In the genomic region with DNA sequence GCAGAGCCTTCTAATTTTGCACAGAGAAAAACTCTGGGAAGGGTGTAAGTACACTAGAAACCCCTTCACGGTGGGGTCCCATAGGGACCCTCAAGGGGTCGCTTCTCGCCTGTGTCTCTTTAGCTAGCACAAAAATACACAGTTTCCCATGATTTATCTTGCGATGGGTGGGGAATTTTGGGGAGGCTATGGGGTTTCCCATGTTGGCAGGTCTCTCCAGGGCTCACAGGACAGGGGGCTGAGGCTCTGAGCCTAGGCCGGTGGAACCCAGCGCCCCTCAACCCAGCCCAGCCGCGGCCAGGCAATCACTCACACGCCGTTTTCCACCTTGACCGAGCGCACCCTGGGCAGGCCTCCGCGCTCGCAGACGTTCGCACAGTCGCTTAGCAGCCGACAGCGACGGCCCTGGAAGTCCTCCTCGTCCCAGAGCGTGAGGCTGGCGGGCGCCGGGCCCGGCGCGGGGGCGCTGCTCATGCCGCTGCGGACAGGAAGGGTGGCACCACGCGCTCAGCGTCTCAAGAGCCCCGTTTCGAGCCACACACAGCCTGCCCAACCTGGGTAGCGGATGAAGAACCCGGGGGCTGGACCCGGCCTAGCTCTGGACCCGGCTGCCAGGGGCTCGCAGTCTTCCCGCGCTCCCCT, we compare ENCODE assay signal across 11 cellular contexts. TPM values are rescaled to one million over a fixed set of nuclear protein-coding genes. Genes with fewer than 3 reads are reported as not detected.
DNase-seq lines count a peak whose midpoint lies in the region; ATAC-seq, FAIRE-seq and TF ChIP-seq lines count a peak whose summit lies in the region.
"Had no signal": no experiment of that assay in that cellular context is flagged by ENCODE, and none has a peak within 500 bp of the region (broad histone marks: within the 10 kb centered on the region; RNA-seq: fewer than 3 reads in every experiment).

No MANE protein-coding gene starts in this region.

- no peak for TF ChIP-seq EP300 in K562 (IDR thresholded peaks at IDR 0.05; ENCODE audit: low read length)

- H3K36me3 Mint-ChIP-seq in neural progenitor cell = no peaks in the 10 kb centered on the region
- no peaks in the 10 kb centered on the region for H3K36me3 Mint-ChIP-seq in effector memory CD8-positive, alpha-beta T cell (ENCODE audit: insufficient read depth)

- no peaks in the 10 kb centered on the region for H3K9me1 ChIP-seq in K562 (ENCODE audit: control insufficient read depth, insufficient read depth, low read length)

- TF ChIP-seq CTCF in K562 (IDR thresholded peaks at IDR 0.05 in 2 of 3, conservative IDR thresholded peaks at IDR 0.05 in 1 of 3; ENCODE audit: insufficient read depth in 2 of 3, low read depth in 1 of 3, low read length in 3 of 3) (no peak), neural progenitor cell (IDR thresholded peaks at IDR 0.05) (no peak)

- no peaks in the 10 kb centered on the region for H3K9me3 ChIP-seq in K562 (replicated peaks; ENCODE audit: control insufficient read depth, insufficient read depth, low read depth, low read length)
- no peaks in the 10 kb centered on the region for H3K9me3 ChIP-seq in neural progenitor cell (ENCODE audit: low read depth)

- POLR2A ChIA-PET in K562 (lab: Yijun Ruan, JAX) = interaction anchor here (0.7 kb wide), 1 partner anchor 17 kb away, joined by 3 read pairs; no protein-coding TSS in a partner anchor

- CTCF ChIA-PET in K562 (lab: Yijun Ruan, JAX; ENCODE audit: low intra/inter-chr PET ratio) = no interaction called here

- H3K36me3 ChIP-seq in K562 (ENCODE audit: control insufficient read depth, insufficient read depth, low read length) = no peaks in the 10 kb centered on the region
- no peaks in the 10 kb centered on the region for H3K36me3 ChIP-seq in neural progenitor cell

- H3K79me2 ChIP-seq in K562 (ENCODE audit: control insufficient read depth, insufficient read depth, low read length) (no peaks in the 10 kb centered on the region), neural progenitor cell (ENCODE audit: low read depth) (no peaks in the 10 kb centered on the region)

- H3K4me1 ChIP-seq in K562 (replicated peaks in 1 of 2; ENCODE audit: control insufficient read depth in 2 of 2, insufficient read depth in 2 of 2, low read length in 2 of 2) (peaks cover 2 to 24% of the 10 kb centered on the region in 2 experiments; a peak in 3 of 5 replicates), neural progenitor cell (peaks cover 17% of the 10 kb centered on the region)

- H3K27ac ChIP-seq in K562 (ENCODE audit: extremely low read depth, low read depth, low read length) (no peak overlapping the region), neural progenitor cell (no peak overlapping the region)

- peaks cover 6% of the 10 kb centered on the region for H3K4me1 Mint-ChIP-seq in neural progenitor cell
- peaks cover 6 to 9% of the 10 kb centered on the region in 2 donors for H3K4me1 Mint-ChIP-seq in effector memory CD8-positive, alpha-beta T cell (ENCODE audit: low read depth in 2 of 2)
- H3K4me1 Mint-ChIP-seq: neural crest cell had no signal

- H3K27ac Mint-ChIP-seq in neural progenitor cell = no peak overlapping the region
- H3K27ac Mint-ChIP-seq in effector memory CD8-positive, alpha-beta T cell = no peak overlapping the region

- in situ Hi-C loops in K562 (cut with MboI) = no loop called here

- H4K20me1 ChIP-seq in K562 (replicated peaks; ENCODE audit: control insufficient read depth, insufficient read depth, low read length) (no peaks in the 10 kb centered on the region), neural progenitor cell (ENCODE audit: low read depth) (peaks cover 82% of the 10 kb centered on the region)

- intact Hi-C loops in K562 (cut with micrococcal nuclease) = loop anchor here (5.0 kb wide), 1 partner anchor 64 kb away; no protein-coding TSS in a partner anchor

- H2AFZ ChIP-seq in K562 (ENCODE audit: low read depth, low read length) = no peak overlapping the region
- H2AFZ ChIP-seq in neural progenitor cell (replicated peaks) = no peak overlapping the region

- peak overlapping the region in 1 of 2 experiments; percentile 26; a peak in 1 of 4 replicates for H3K9ac ChIP-seq in K562 (ENCODE audit: insufficient read depth in 1 of 2, low read depth in 2 of 2, low read length in 2 of 2)
- H3K9ac ChIP-seq in neural progenitor cell = no peak overlapping the region

- peaks cover 12% of the 10 kb centered on the region for H3F3A ChIP-seq in neural progenitor cell (ENCODE audit: low read depth)

- ATAC-seq in K562 = no peak
- ATAC-seq in effector memory CD8-positive, alpha-beta T cell (replicated peaks) = no peak

- H3K4me3 ChIP-seq in K562 (no peak overlapping the region), neural progenitor cell (peak overlapping the region; percentile 35)

- peak; percentile 17 to 20 for DNase-seq in stimulated activated CD4-positive, alpha-beta T cell treated with anti-CD3 and anti-CD28 coated beads, Interleukin-2, amount 100 ng/mL, for 24 hours
- no peak for DNase-seq in stimulated activated CD4-positive, alpha-beta T cell treated with anti-CD3 and anti-CD28 coated beads, Interleukin-1b, Interleukin-23, amount 100 ng/mL, for 48 hours
- DNase-seq in K562 (ENCODE audit: extremely low read depth in 1 of 4, low spot score in 3 of 4) (no peak), neural progenitor cell (ENCODE audit: low spot score) (peak; percentile 47), AG08395 (ENCODE audit: low spot score) (no peak), glomerular visceral epithelial cell (ENCODE audit: extremely low spot score) (no peak), NCI-H1694 (lab: John Stamatoyannopoulos, UW) (no peak)
- no peak for DNase-seq in effector memory CD8-positive, alpha-beta T cell
- DNase-seq: COR-L47, NCI-H446 had no signal

- BruUV-seq in K562 (replicated peaks; lab: Mats Ljungman, UMichigan) = no TSS peak

- H3K4me2 ChIP-seq in K562 (ENCODE audit: insufficient read depth, low read length) = no peak overlapping the region
- H3K4me2 ChIP-seq in neural progenitor cell = peak overlapping the region; percentile 81

- peaks cover 80% of the 10 kb centered on the region for H3K27me3 Mint-ChIP-seq in neural progenitor cell (ENCODE audit: insufficient read depth, low read depth)
- H3K27me3 Mint-ChIP-seq in effector memory CD8-positive, alpha-beta T cell = peaks cover 78 to 98% of the 10 kb centered on the region in 2 donors

- peaks cover 0 to 36% of the 10 kb centered on the region in 2 experiments; a peak in 3 of 5 replicates for H3K27me3 ChIP-seq in K562 (ENCODE audit: control insufficient read depth in 2 of 2, insufficient read depth in 2 of 2, low read length in 2 of 2)
- peaks cover 100% of the 10 kb centered on the region for H3K27me3 ChIP-seq in neural progenitor cell

- TF ChIP-seq POLR2A in K562 (conservative IDR thresholded peaks at IDR 0.05) = no peak

- 32% methylated on average over 15 of the region's 44 CpGs for WGBS in K562 (ENCODE audit: insufficient coverage, low coverage, missing lambda C conversion rate)

- no peak overlapping the region for H3K4me3 Mint-ChIP-seq in neural progenitor cell
- peak overlapping the region in 1 of 2 donors; percentile 17 for H3K4me3 Mint-ChIP-seq in effector memory CD8-positive, alpha-beta T cell
- H3K4me3 Mint-ChIP-seq: neural crest cell had no signal

- TF ChIP-seq RAD21 in K562 (CRISPR knock-in tag; conservative IDR thresholded peaks at IDR 0.05 in 1 of 2, IDR thresholded peaks at IDR 0.05 in 1 of 2) = no peak

- peaks cover 5% of the 10 kb centered on the region for H3K9me3 Mint-ChIP-seq in neural progenitor cell
- H3K9me3 Mint-ChIP-seq in effector memory CD8-positive, alpha-beta T cell = no peaks in the 10 kb centered on the region
- H3K9me3 Mint-ChIP-seq: neural crest cell had no signal

- no peak for FAIRE-seq in K562 (lab: Jason Lieb, UNC)

RNA-seq across cellular contexts. Expression of a gene that starts 0.4 kb away (rescaled TPM):
- 1.6 TPM in 1 of 2 replicates, not detected in the other for total RNA-seq in K562 (2011; cell fraction: chromatin; rRNA removed; ENCODE audit: low replicate concordance)
- total RNA-seq in K562 (2011; cell fraction: nucleolus; rRNA removed) = 1.0 TPM in 1 of 2 replicates, not detected in the other
- total RNA-seq in K562 (2011; cell fraction: nucleoplasm; rRNA removed) = 0.81 TPM in 1 of 2 replicates, not detected in the other
- total RNA-seq in K562 (2014; rRNA removed) (0.73 TPM in 1 of 2 replicates, not detected in the other), K562 (2014; rRNA removed; fragmentation: Illumina TruSeq; extraction: Trizol) (not detected in 2 replicates), K562 (2015; rRNA removed; fragmentation: Illumina TruSeq; extraction: Trizol) (0.72 and 0.75 TPM in 2 replicates), K562 (2021) (0.51 and 0.81 TPM in 2 replicates), neural progenitor cell (ENCODE audit: low replicate concordance) (not detected in 2 replicates)
- polyA plus RNA-seq in K562 (2011; rRNA removed) (0.23 and 1.8 TPM in 2 replicates), K562 (2014; fragmentation: Illumina TruSeq; extraction: Trizol) (not detected in 2 replicates), K562 (2014; fragmentation: Nextera tagmentation; extraction: Ambion mirVana) (under 1 TPM in 1 of 2 experiments, not detected in 1; 0.11 TPM), K562 (2014; rRNA removed) (not detected in 2 replicates)
- 0.62 and 9.2 TPM in 2 replicates for polyA plus RNA-seq in K562 (2011; cell fraction: cytosol; rRNA removed)
- 1.7 and 14.2 TPM in 2 replicates for polyA plus RNA-seq in K562 (2011; cell fraction: nucleus; rRNA removed)
- 0.75 and 1.6 TPM in 2 replicates for polyA plus RNA-seq in K562 (2012)
- polyA minus RNA-seq in K562 (2011; rRNA and poly(A)+ RNA removed) = 0.91 TPM in 1 of 2 replicates, not detected in the other
- 2.6 TPM in 1 of 2 replicates, not detected in the other for polyA minus RNA-seq in K562 (2011; cell fraction: cytosol; rRNA and poly(A)+ RNA removed)
- polyA minus RNA-seq in K562 (2011; cell fraction: nucleus; rRNA and poly(A)+ RNA removed) = 0.67 TPM in 1 of 2 replicates, not detected in the other
- total RNA-seq: neural crest cell had no signal

RNA-seq across cellular contexts. Expression of a gene that starts 7.8 kb away (rescaled TPM):
- 0.51 TPM in 1 of 2 replicates, not detected in the other for total RNA-seq in K562 (2011; cell fraction: chromatin; rRNA removed; ENCODE audit: low replicate concordance)
- total RNA-seq in K562 (2011; cell fraction: nucleolus; rRNA removed) = 0.17 TPM in 1 of 2 replicates, not detected in the other
- total RNA-seq in K562 (2011; cell fraction: nucleoplasm; rRNA removed) = 0.38 TPM in 1 of 2 replicates, not detected in the other
- total RNA-seq in K562 (2014; rRNA removed) = 0.45 and 0.57 TPM in 2 replicates
- 0.29 TPM in 1 of 2 replicates, not detected in the other for total RNA-seq in K562 (2014; rRNA removed; fragmentation: Illumina TruSeq; extraction: Trizol)
- 0.36 and 0.49 TPM in 2 replicates for total RNA-seq in K562 (2015; rRNA removed; fragmentation: Illumina TruSeq; extraction: Trizol)
- total RNA-seq in K562 (2021) = 1.6 and 2.4 TPM in 2 replicates
- polyA plus RNA-seq in K562 (2011; rRNA removed) = 1.1 TPM in 2 replicates
- 1.0 and 5.2 TPM in 2 replicates for polyA plus RNA-seq in K562 (2011; cell fraction: cytosol; rRNA removed)
- polyA plus RNA-seq in K562 (2011; cell fraction: nucleus; rRNA removed) = 1.5 and 5.2 TPM in 2 replicates
- 5.2 and 7.5 TPM in 2 replicates for polyA plus RNA-seq in K562 (2012)
- polyA plus RNA-seq in K562 (2014; fragmentation: Illumina TruSeq; extraction: Trizol) = 0.79 and 0.83 TPM in 2 replicates
- under 1 TPM; 0.08 to 0.14 TPM for polyA plus RNA-seq in K562 (2014; fragmentation: Nextera tagmentation; extraction: Ambion mirVana)
- 0.78 and 1.7 TPM in 2 replicates for polyA plus RNA-seq in K562 (2014; rRNA removed)
- 0.27 and 0.81 TPM in 2 replicates for polyA minus RNA-seq in K562 (2011; rRNA and poly(A)+ RNA removed)
- polyA minus RNA-seq in K562 (2011; cell fraction: cytosol; rRNA and poly(A)+ RNA removed) = 2.3 and 4.0 TPM in 2 replicates
- polyA minus RNA-seq in K562 (2011; cell fraction: nucleus; rRNA and poly(A)+ RNA removed) = 0.33 and 0.94 TPM in 2 replicates
- not detected in 2 replicates for total RNA-seq in neural progenitor cell (ENCODE audit: low replicate concordance)
- total RNA-seq: neural crest cell had no signal

RNA-seq across cellular contexts. Expression of a gene that starts 33.4 kb away (rescaled TPM):
- total RNA-seq in K562 (2011; cell fraction: chromatin; rRNA removed; ENCODE audit: low replicate concordance) = 0.12 TPM in 1 of 2 replicates, not detected in the other
- total RNA-seq in K562 (2011; cell fraction: nucleolus; rRNA removed) = not detected in 2 replicates
- 0.22 and 0.38 TPM in 2 replicates for total RNA-seq in K562 (2011; cell fraction: nucleoplasm; rRNA removed)
- not detected in 2 replicates for total RNA-seq in K562 (2014; rRNA removed)
- not detected in 2 replicates for total RNA-seq in K562 (2014; rRNA removed; fragmentation: Illumina TruSeq; extraction: Trizol)
- total RNA-seq in K562 (2015; rRNA removed; fragmentation: Illumina TruSeq; extraction: Trizol) = not detected in 2 replicates
- total RNA-seq in K562 (2021) = 0.09 TPM in 1 of 2 replicates, not detected in the other
- polyA plus RNA-seq in K562 (2011; rRNA removed) = not detected in 2 replicates
- polyA plus RNA-seq in K562 (2011; cell fraction: cytosol; rRNA removed) = 0.03 and 0.04 TPM in 2 replicates
- polyA plus RNA-seq in K562 (2011; cell fraction: nucleus; rRNA removed) = 0.08 and 0.17 TPM in 2 replicates
- polyA plus RNA-seq in K562 (2012) = 0.03 and 0.08 TPM in 2 replicates
- polyA plus RNA-seq in K562 (2014; fragmentation: Illumina TruSeq; extraction: Trizol) = not detected in 2 replicates
- not detected for polyA plus RNA-seq in K562 (2014; fragmentation: Nextera tagmentation; extraction: Ambion mirVana)
- not detected in 2 replicates for polyA plus RNA-seq in K562 (2014; rRNA removed)
- 0.09 and 0.11 TPM in 2 replicates for polyA minus RNA-seq in K562 (2011; rRNA and poly(A)+ RNA removed)
- polyA minus RNA-seq in K562 (2011; cell fraction: cytosol; rRNA and poly(A)+ RNA removed) = not detected in 2 replicates
- 0.13 and 0.22 TPM in 2 replicates for polyA minus RNA-seq in K562 (2011; cell fraction: nucleus; rRNA and poly(A)+ RNA removed)
- 0.09 TPM in 1 of 2 replicates, not detected in the other for total RNA-seq in neural progenitor cell (ENCODE audit: low replicate concordance)

RNA-seq across cellular contexts. Expression of a gene that starts 48.5 kb away (rescaled TPM):
- total RNA-seq in K562 (2011; cell fraction: chromatin; rRNA removed; ENCODE audit: low replicate concordance) = 0.25 TPM in 1 of 2 replicates, not detected in the other
- not detected in 2 replicates for total RNA-seq in K562 (2011; cell fraction: nucleolus; rRNA removed)
- total RNA-seq in K562 (2011; cell fraction: nucleoplasm; rRNA removed) = not detected in 2 replicates
- total RNA-seq in K562 (2014; rRNA removed) (not detected in 2 replicates), K562 (2014; rRNA removed; fragmentation: Illumina TruSeq; extraction: Trizol) (not detected in 2 replicates), K562 (2015; rRNA removed; fragmentation: Illumina TruSeq; extraction: Trizol) (not detected in 2 replicates), K562 (2021) (not detected in 2 replicates), neural progenitor cell (ENCODE audit: low replicate concordance) (0.22 and 0.80 TPM in 2 replicates)
- polyA plus RNA-seq in K562 (2011; rRNA removed) (not detected in 2 replicates), K562 (2014; fragmentation: Illumina TruSeq; extraction: Trizol) (not detected in 2 replicates), K562 (2014; fragmentation: Nextera tagmentation; extraction: Ambion mirVana) (not detected), K562 (2014; rRNA removed) (not detected in 2 replicates)
- polyA plus RNA-seq in K562 (2011; cell fraction: cytosol; rRNA removed) = not detected in 2 replicates
- polyA plus RNA-seq in K562 (2011; cell fraction: nucleus; rRNA removed) = not detected in 2 replicates
- 0.03 TPM in 1 of 2 replicates, not detected in the other for polyA plus RNA-seq in K562 (2012)
- polyA minus RNA-seq in K562 (2011; rRNA and poly(A)+ RNA removed) = not detected in 2 replicates
- polyA minus RNA-seq in K562 (2011; cell fraction: cytosol; rRNA and poly(A)+ RNA removed) = not detected in 2 replicates
- polyA minus RNA-seq in K562 (2011; cell fraction: nucleus; rRNA and poly(A)+ RNA removed) = not detected in 2 replicates

Comparison
In these comparisons a context has a peak if more than half of its experiments do, and no peak if none do; other contexts are left out.
1. DNase-seq: peak in stimulated activated CD4-positive, alpha-beta T cell treated with anti-CD3 and anti-CD28 coated beads, Interleukin-2, amount 100 ng/mL, for 24 hours (2 of 2) and neural progenitor cell (single experiment); none in stimulated activated CD4-positive, alpha-beta T cell treated with anti-CD3 and anti-CD28 coated beads, Interleukin-1b, Interleukin-23, amount 100 ng/mL, for 48 hours (single experiment), K562 (0 of 4), AG08395 (single experiment), glomerular visceral epithelial cell (single experiment), NCI-H1694 (single experiment) and effector memory CD8-positive, alpha-beta T cell (0 of 3).